In the genomic region with DNA sequence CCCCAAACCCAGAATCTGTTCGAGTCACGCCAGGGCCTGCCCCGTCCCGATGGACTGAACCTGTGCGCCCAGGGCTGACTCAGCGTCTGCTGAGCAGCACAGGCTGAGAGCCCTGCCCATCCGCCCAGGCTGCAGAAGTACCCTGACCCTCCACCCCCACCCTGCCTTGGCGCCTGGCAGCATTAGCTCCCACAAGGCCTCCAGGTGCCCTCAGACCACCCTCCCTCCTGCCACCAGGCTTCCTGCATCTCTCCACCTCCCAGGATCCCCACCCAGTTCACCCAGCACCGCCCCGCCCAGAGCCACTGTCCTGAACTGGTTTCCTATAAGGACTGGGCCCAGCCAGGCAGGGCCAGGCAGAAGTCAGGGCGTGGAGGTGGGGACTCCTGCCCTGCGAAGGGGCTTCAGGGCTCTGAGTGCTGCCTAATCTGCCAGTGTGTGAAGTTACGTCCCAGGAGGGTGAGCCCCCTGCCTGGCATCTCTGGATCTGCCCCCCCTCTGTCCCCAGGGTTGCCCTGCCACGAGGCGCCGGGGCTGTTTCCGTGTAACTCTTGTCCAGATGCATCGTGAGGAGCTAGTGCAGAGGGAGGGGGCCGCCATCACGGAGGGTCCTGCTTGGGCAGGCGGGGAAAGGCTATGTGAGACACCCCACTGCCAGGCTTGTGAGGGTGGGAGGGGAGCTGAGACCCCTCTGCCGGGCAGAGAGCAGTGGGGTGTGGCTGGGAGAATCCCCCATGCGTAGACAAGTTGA, we compare ENCODE assay signal across 1 cellular context.
TF ChIP-seq lines count a peak whose summit lies in the region.

No MANE protein-coding gene starts in this region.

TF ChIP-seq in A549, 52 proteins besides CTCF, POLR2A, EP300 and RAD21:
- TF ChIP-seq FOXS1 (CRISPR knock-in tag; IDR thresholded peaks at IDR 0.05) (no peak), MAFK (IDR thresholded peaks at IDR 0.05; ENCODE audit: partially characterized antibody) (peak; percentile 65)
